ENCODE assay signal across 28 cellular contexts in the genomic region with DNA sequence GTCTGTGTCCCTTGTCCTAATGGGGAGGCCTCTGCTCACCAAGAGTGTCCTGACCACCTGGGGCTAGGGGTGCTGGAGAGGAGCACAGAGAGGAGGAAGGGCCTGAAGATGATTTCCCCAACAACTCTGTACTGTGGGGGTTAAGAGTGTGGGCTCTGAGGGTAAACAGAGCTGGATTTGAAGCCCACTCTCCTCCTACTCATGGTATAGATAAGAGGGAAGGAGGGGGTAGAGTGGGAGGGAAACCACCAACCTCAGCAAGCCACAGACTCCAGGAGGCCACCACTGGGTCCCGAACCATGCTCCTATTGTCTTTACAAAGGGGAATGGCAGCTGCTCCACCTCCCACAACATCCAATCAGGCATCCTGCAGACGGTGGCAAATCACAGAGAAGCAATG.
DNase-seq lines count a peak whose midpoint lies in the region; ATAC-seq and TF ChIP-seq lines count a peak whose summit lies in the region.
"Had no signal": no experiment of that assay in that cellular context is flagged by ENCODE, and none has a peak within 500 bp of the region (broad histone marks: within the 10 kb centered on the region; RNA-seq: fewer than 3 reads in every experiment).

No MANE protein-coding gene starts in this region.

- H3K27me3 Mint-ChIP-seq in neural progenitor cell (ENCODE audit: insufficient read depth, low read depth) = peaks cover 5% of the 10 kb centered on the region
- H3K27me3 Mint-ChIP-seq: activated T-helper 17 cell treated with anti-CD3 and anti-CD28 coated beads, Interleukin-2, amount 50 U/mL, for 72 hours had no signal

- H3K27ac ChIP-seq in RWPE1 = peak overlapping the region; percentile 58
- peak overlapping the region in 3 of 4 donors; percentile 76 to 80 (median 76) for H3K27ac ChIP-seq in esophagus muscularis mucosa (replicated peaks in 1 of 4)
- no peak overlapping the region for H3K27ac ChIP-seq in neural progenitor cell
- peak overlapping the region in 3 of 4 donors; percentile 42 to 83 (median 77) for H3K27ac ChIP-seq in tibial nerve
- H3K27ac ChIP-seq: BLaER1 treated with 17β-estradiol and CSF1 and Interleukin-3, amounts not matched to agents 10 nM and 100 nM; left lung had no signal

- ATAC-seq in GM19395 (IDR thresholded peaks at IDR 0.05; ENCODE audit: unreplicated experiment) (no peak), GM21576 (IDR thresholded peaks at IDR 0.05; ENCODE audit: unreplicated experiment) (no peak)
- ATAC-seq: activated CD8-positive, alpha-beta T cell treated with anti-CD3 and anti-CD28 coated beads, Interleukin-2, amount 10 ng/mL, durations not matched to agents 7 days and 5 days; activated T-helper 17 cell treated with anti-CD3 and anti-CD28 coated beads, Interleukin-2, amount 50 U/mL, for 72 hours; naive thymus-derived CD8-positive, alpha-beta T cell had no signal

- TF ChIP-seq POLR2A in esophagus muscularis mucosa (IDR thresholded peaks at IDR 0.05; ENCODE audit: low read depth) (no peak), tibial nerve (IDR thresholded peaks at IDR 0.05) (no peak)

- H3K9me3 Mint-ChIP-seq in neural progenitor cell = peaks cover 13% of the 10 kb centered on the region
- H3K9me3 Mint-ChIP-seq: activated T-helper 17 cell treated with anti-CD3 and anti-CD28 coated beads, Interleukin-2, amount 50 U/mL, for 72 hours; T-helper 2 cell treated with Interferon-gamma antibody and Interleukin-4, amounts not matched to agents 5 μg/mL and 100 μg/mL, for 36 hours had no signal

- H3K27ac Mint-ChIP-seq in neural progenitor cell = peak overlapping the region; percentile 91
- H3K27ac Mint-ChIP-seq: activated CD8-positive, alpha-beta T cell treated with anti-CD3 and anti-CD28 coated beads, Interleukin-2, amount 10 ng/mL, durations not matched to agents 7 days and 5 days; activated naive CD4-positive, alpha-beta T cell treated with anti-CD3 and anti-CD28 coated beads, Interleukin-2, amount 10 ng/mL, durations not matched to agents 7 days and 5 days; activated T-helper 17 cell treated with anti-CD3 and anti-CD28 coated beads, Interleukin-2, amount 50 U/mL, for 72 hours; T-helper 2 cell treated with Interferon-gamma antibody and Interleukin-4, amounts not matched to agents 5 μg/mL and 100 μg/mL, for 36 hours had no signal

- H3K27me3 ChIP-seq in esophagus muscularis mucosa (no peaks in the 10 kb centered on the region), neural progenitor cell (no peaks in the 10 kb centered on the region), tibial nerve (no peaks in the 10 kb centered on the region)
- H3K27me3 ChIP-seq: BLaER1 treated with 17β-estradiol and CSF1 and Interleukin-3, amounts not matched to agents 10 nM and 100 nM; left lung had no signal

- no peak overlapping the region for H3K4me2 ChIP-seq in neural progenitor cell
- H3K4me2 ChIP-seq: BLaER1 treated with 17β-estradiol and CSF1 and Interleukin-3, amounts not matched to agents 10 nM and 100 nM had no signal

- no peaks in the 10 kb centered on the region for H3K9me3 ChIP-seq in esophagus muscularis mucosa
- no peaks in the 10 kb centered on the region for H3K9me3 ChIP-seq in neural progenitor cell (ENCODE audit: low read depth)
- no peaks in the 10 kb centered on the region for H3K9me3 ChIP-seq in tibial nerve
- H3K9me3 ChIP-seq: HAP-1, left lung had no signal

- H3K4me3 Mint-ChIP-seq in neural progenitor cell = no peak overlapping the region
- H3K4me3 Mint-ChIP-seq: activated CD8-positive, alpha-beta T cell treated with anti-CD3 and anti-CD28 coated beads, Interleukin-2, amount 10 ng/mL, durations not matched to agents 7 days and 5 days; activated naive CD4-positive, alpha-beta T cell treated with anti-CD3 and anti-CD28 coated beads, Interleukin-2, amount 10 ng/mL, durations not matched to agents 7 days and 5 days; activated T-helper 17 cell treated with anti-CD3 and anti-CD28 coated beads, Interleukin-2, amount 50 U/mL, for 72 hours; naive thymus-derived CD8-positive, alpha-beta T cell; T-helper 2 cell treated with Interferon-gamma antibody and Interleukin-4, amounts not matched to agents 5 μg/mL and 100 μg/mL, for 36 hours had no signal

- peaks cover 29 to 58% (median 42%) of the 10 kb centered on the region in 4 donors for H3K4me1 ChIP-seq in esophagus muscularis mucosa
- H3K4me1 ChIP-seq in neural progenitor cell = peaks cover 31% of the 10 kb centered on the region
- H3K4me1 ChIP-seq in tibial nerve = peaks cover 0 to 40% (median 8%) of the 10 kb centered on the region in 4 donors
- H3K4me1 ChIP-seq: left lung had no signal

- no peak overlapping the region for H3K9ac ChIP-seq in neural progenitor cell
- H3K9ac ChIP-seq: BLaER1 treated with 17β-estradiol and CSF1 and Interleukin-3, amounts not matched to agents 10 nM and 100 nM had no signal

- H3K4me3 ChIP-seq in esophagus muscularis mucosa (no peak overlapping the region), neural progenitor cell (no peak overlapping the region), tibial nerve (no peak overlapping the region)
- H3K4me3 ChIP-seq: BLaER1 treated with 17β-estradiol and CSF1 and Interleukin-3, amounts not matched to agents 10 nM and 100 nM; HAP-1; left lung had no signal

- no peak for TF ChIP-seq EP300 in esophagus muscularis mucosa (IDR thresholded peaks at IDR 0.05)
- TF ChIP-seq EP300 in tibial nerve (IDR thresholded peaks at IDR 0.05) = no peak

- peak overlapping the region; percentile 74 for H2AFZ ChIP-seq in neural progenitor cell (replicated peaks)

- no peak for TF ChIP-seq CTCF in RWPE1 (conservative IDR thresholded peaks at IDR 0.05; ENCODE audit: low read depth)
- TF ChIP-seq CTCF in esophagus muscularis mucosa (IDR thresholded peaks at IDR 0.05) = no peak
- TF ChIP-seq CTCF in neural progenitor cell (IDR thresholded peaks at IDR 0.05) = no peak
- no peak for TF ChIP-seq CTCF in tibial nerve (IDR thresholded peaks at IDR 0.05)

- WGBS in esophagus muscularis mucosa = 91% methylated on average over 1 of the region's 2 CpGs
- WGBS in tibial nerve, 2 donors = 21 to 51% methylated on average over 2 of the region's 2 CpGs

- POLR2A ChIA-PET in RWPE1 (lab: Yijun Ruan, JAX; ENCODE audit: low non-redundant PET) = no interaction called here

- H3K4me1 Mint-ChIP-seq in neural progenitor cell = peaks cover 57% of the 10 kb centered on the region

- CTCF ChIA-PET in RWPE1 (lab: Yijun Ruan, JAX) = no interaction called here

- DNase-seq in RWPE1 (ENCODE audit: low spot score) (no peak), esophagus muscularis mucosa (ENCODE audit: extremely low spot score) (no peak), neural progenitor cell (ENCODE audit: low spot score) (no peak), tibial nerve (ENCODE audit: low spot score in 2 of 2) (no peak), SHP77 treated with DMSO at 0.1 percent for 48 hours (lab: John Stamatoyannopoulos, UW) (no peak)
- DNase-seq: activated CD4-positive, alpha-beta T cell treated with anti-CD3 and anti-CD28 coated beads for 1 hour; activated CD8-positive, alpha-beta T cell treated with anti-CD3 and anti-CD28 coated beads, Interleukin-2, amount 10 ng/mL, durations not matched to agents 7 days and 5 days; activated naive CD4-positive, alpha-beta T cell treated with anti-CD3 and anti-CD28 coated beads, Interleukin-2, amount 10 ng/mL, durations not matched to agents 7 days and 5 days; amniotic stem cell; effector CD4-positive, alpha-beta T cell; Karpas-422; left lung; naive thymus-derived CD8-positive, alpha-beta T cell; NCI-H1417; NCI-H2081 treated with DMSO at 0.1 percent for 48 hours; NCI-H2227 treated with DMSO at 0.1 percent for 48 hours; NCI-H526 treated with DMSO at 0.1 percent for 48 hours; NK-92 treated with Interleukin-12 subunit alpha and Interleukin-12 subunit beta, amount 100 ng/mL, for 24 hours; retina; SHP77; stimulated activated CD4-positive, alpha-beta T cell treated with anti-CD3 and anti-CD28 coated beads, Interleukin-1b, Interleukin-23, amount 100 ng/mL, for 48 hours; stimulated activated naive CD4-positive, alpha-beta T cell treated with Interleukin-2 at 50 U/mL for 16 hours had no signal

- no peaks in the 10 kb centered on the region for H4K20me1 ChIP-seq in neural progenitor cell (ENCODE audit: low read depth)
- H4K20me1 ChIP-seq: BLaER1 treated with 17β-estradiol and CSF1 and Interleukin-3, amounts not matched to agents 10 nM and 100 nM had no signal

- H3K79me2 ChIP-seq in neural progenitor cell (ENCODE audit: low read depth) = no peaks in the 10 kb centered on the region

- H3F3A ChIP-seq in neural progenitor cell (ENCODE audit: low read depth) = peaks cover 15% of the 10 kb centered on the region

- H3K36me3 ChIP-seq in esophagus muscularis mucosa (no peaks in the 10 kb centered on the region), neural progenitor cell (no peaks in the 10 kb centered on the region), tibial nerve (no peaks in the 10 kb centered on the region)
- H3K36me3 ChIP-seq: BLaER1 treated with 17β-estradiol and CSF1 and Interleukin-3, amounts not matched to agents 10 nM and 100 nM; HAP-1; left lung had no signal

- intact Hi-C loops in esophagus muscularis mucosa (cut with DNase I) = no loop called here

- H3K36me3 Mint-ChIP-seq in neural progenitor cell = peaks cover 4% of the 10 kb centered on the region
- H3K36me3 Mint-ChIP-seq: activated naive CD4-positive, alpha-beta T cell treated with anti-CD3 and anti-CD28 coated beads, Interleukin-2, amount 10 ng/mL, durations not matched to agents 7 days and 5 days; naive thymus-derived CD8-positive, alpha-beta T cell had no signal
